9 cellular contexts compared by ENCODE assay signal in the genomic region with DNA sequence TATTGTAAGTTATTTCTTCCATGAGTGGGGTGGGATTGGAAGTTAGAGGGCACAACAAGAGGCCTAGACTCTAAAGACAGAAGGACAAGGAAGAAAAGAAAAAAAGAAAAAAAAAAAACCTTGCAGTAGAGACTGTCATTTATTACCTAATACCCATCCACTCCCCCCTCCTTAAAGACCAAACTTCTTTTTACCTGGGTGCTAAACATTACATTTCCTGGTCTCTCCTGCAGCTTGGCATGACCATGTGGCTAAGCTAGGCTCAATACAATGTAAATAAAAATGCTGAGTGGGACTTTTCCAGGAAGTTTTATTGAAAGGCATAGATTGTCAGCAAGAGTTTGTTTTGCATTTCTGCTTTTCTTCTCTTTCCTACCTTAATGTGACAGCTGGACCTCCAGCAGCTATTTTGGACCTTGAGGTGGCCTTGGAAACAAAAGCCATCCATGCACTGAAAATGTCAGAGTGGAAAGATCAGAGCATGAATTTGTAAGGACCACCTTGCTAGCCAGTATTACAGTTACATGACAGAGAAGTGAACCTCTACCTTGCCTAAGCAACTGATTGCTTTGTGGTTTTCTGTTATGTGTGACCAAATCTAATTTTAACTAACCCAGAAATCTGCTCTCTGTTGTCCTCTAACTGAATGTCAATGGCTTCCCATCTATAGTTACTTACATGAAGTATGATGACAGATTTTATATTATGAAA.
DNase-seq lines count a peak whose midpoint lies in the region; ATAC-seq and TF ChIP-seq lines count a peak whose summit lies in the region.
"Had no signal": no experiment of that assay in that cellular context is flagged by ENCODE, and none has a peak within 500 bp of the region (broad histone marks: within the 10 kb centered on the region; RNA-seq: fewer than 3 reads in every experiment).

No MANE protein-coding gene starts in this region.

- H3K9ac ChIP-seq in BLaER1 (0 out of 2 replicates have a peak overlapping the region, but pooled peaks have one; percentile 2), endodermal cell (ENCODE audit: extremely low read depth, low read length, poor library complexity, severe bottlenecking) (no peak overlapping the region)

- H3K27me3 ChIP-seq in BLaER1: no peaks in the 10 kb centered on the region
- H3K27me3 ChIP-seq in endodermal cell (ENCODE audit: control insufficient read depth, insufficient read depth, low read length, poor library complexity, severe bottlenecking): no peaks in the 10 kb centered on the region

- H3K9me3 ChIP-seq in BLaER1 (peaks cover 22% of the 10 kb centered on the region), endodermal cell (ENCODE audit: control insufficient read depth, low read length) (peaks cover 8% of the 10 kb centered on the region)

- H3K4me1 ChIP-seq in BLaER1 (peaks cover 84% of the 10 kb centered on the region), endodermal cell (ENCODE audit: control insufficient read depth, insufficient read depth, low read length) (peaks cover 12% of the 10 kb centered on the region)

- H3K36me3 ChIP-seq in BLaER1 (no peaks in the 10 kb centered on the region), endodermal cell (ENCODE audit: control insufficient read depth, insufficient read depth, low read length) (no peaks in the 10 kb centered on the region)

- H3K27me3 Mint-ChIP-seq in endodermal cell (ENCODE audit: insufficient read depth): peaks cover 5% of the 10 kb centered on the region

- H3K27ac ChIP-seq in BLaER1 (peak overlapping the region; percentile 50), endodermal cell (ENCODE audit: low read depth, low read length) (no peak overlapping the region)
- H3K27ac ChIP-seq: epithelial cell of prostate had no signal

- H3K9me3 Mint-ChIP-seq in endodermal cell: no peaks in the 10 kb centered on the region

- H3K4me3 Mint-ChIP-seq in endodermal cell: no peak overlapping the region

- peak overlapping the region; percentile 76 for H3K4me2 ChIP-seq in BLaER1

- H3K4me3 ChIP-seq in BLaER1 (no peak overlapping the region), endodermal cell (ENCODE audit: low read length) (no peak overlapping the region)

- no peaks in the 10 kb centered on the region for H3K36me3 Mint-ChIP-seq in endodermal cell (ENCODE audit: low read depth)

- DNase-seq in MV-4-11 (lab: John Stamatoyannopoulos, UW): peak; percentile 92
- no peak for DNase-seq in NCI-H146 treated with DMSO at 0.1 percent for 48 hours (lab: John Stamatoyannopoulos, UW; ENCODE audit: unreplicated experiment)
- no peak for DNase-seq in endodermal cell
- no peak for DNase-seq in DMS79 treated with DMSO at 0.1 percent for 48 hours (lab: John Stamatoyannopoulos, UW)

- peaks cover 29% of the 10 kb centered on the region for H3K4me1 Mint-ChIP-seq in endodermal cell

- H3K27ac Mint-ChIP-seq in endodermal cell: no peak overlapping the region

- no peak for TF ChIP-seq CTCF in endodermal cell (conservative IDR thresholded peaks at IDR 0.05)

- H4K20me1 ChIP-seq in BLaER1: no peaks in the 10 kb centered on the region

- ATAC-seq in GM19025 (IDR thresholded peaks at IDR 0.05; ENCODE audit: low read depth, unreplicated experiment): peak; percentile 91
- peak; percentile 96 for ATAC-seq in HG02870 (IDR thresholded peaks at IDR 0.05; ENCODE audit: unreplicated experiment)
- no peak for ATAC-seq in esophagus mucosa
